Comparison of ENCODE assay signal across 12 cellular contexts in the genomic region with DNA sequence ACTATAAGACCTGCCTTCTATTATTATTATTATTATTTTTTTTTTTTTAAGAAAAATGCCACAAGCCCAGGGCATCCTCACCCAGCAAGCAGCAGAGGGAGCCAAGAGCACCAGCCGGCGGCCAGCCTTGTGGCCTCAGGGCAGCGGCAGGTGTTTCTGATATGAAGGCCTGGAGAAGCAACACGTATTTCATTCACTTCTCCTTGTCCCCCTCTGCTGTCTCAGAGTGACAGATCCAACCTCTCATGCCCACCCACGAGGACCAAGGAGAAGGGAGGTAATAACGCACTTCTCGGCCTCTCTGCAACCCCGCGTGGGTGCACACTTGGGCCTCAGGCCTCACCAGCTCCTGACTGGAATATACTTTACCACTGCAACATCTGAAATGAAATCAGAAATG. TPM values are rescaled to one million over a fixed set of nuclear protein-coding genes. Genes with fewer than 3 reads are reported as not detected.
DNase-seq lines count a peak whose midpoint lies in the region; ATAC-seq and TF ChIP-seq lines count a peak whose summit lies in the region.
"Had no signal": no experiment of that assay in that cellular context is flagged by ENCODE, and none has a peak within 500 bp of the region (broad histone marks: within the 10 kb centered on the region; RNA-seq: fewer than 3 reads in every experiment).

No MANE protein-coding gene starts in this region.

- H3K4me3 Mint-ChIP-seq in endothelial cell (ENCODE audit: unreplicated experiment) (no peak overlapping the region), progenitor cell of endocrine pancreas (ENCODE audit: low read depth) (no peak overlapping the region)
- H3K4me3 Mint-ChIP-seq in stimulated activated naive B cell treated with anti-CD40 and anti-IgM and Interleukin-4, amounts not matched to agents 10 μg/mL and 1 μg/mL and 100 μg/mL, for 72 hours: no peak overlapping the region
- H3K4me3 Mint-ChIP-seq: activated naive CD8-positive, alpha-beta T cell treated with anti-CD3 and anti-CD28 coated beads, Interleukin-2, amount 10 ng/mL, durations not matched to agents 7 days and 5 days; IgD-negative memory B cell had no signal

- H3K27me3 Mint-ChIP-seq in endothelial cell (ENCODE audit: unreplicated experiment) (peaks cover 3% of the 10 kb centered on the region), progenitor cell of endocrine pancreas (no peaks in the 10 kb centered on the region)
- H3K27me3 Mint-ChIP-seq in stimulated activated naive B cell treated with anti-CD40 and anti-IgM and Interleukin-4, amounts not matched to agents 10 μg/mL and 1 μg/mL and 100 μg/mL, for 72 hours: no peaks in the 10 kb centered on the region
- H3K27me3 Mint-ChIP-seq: IgD-negative memory B cell had no signal

- H3K27ac Mint-ChIP-seq in endothelial cell (ENCODE audit: unreplicated experiment): peak overlapping the region; percentile 30
- H3K27ac Mint-ChIP-seq in progenitor cell of endocrine pancreas: peak overlapping the region; percentile 21
- no peak overlapping the region for H3K27ac Mint-ChIP-seq in stimulated activated naive B cell treated with anti-CD40 and anti-IgM and Interleukin-4, amounts not matched to agents 10 μg/mL and 1 μg/mL and 100 μg/mL, for 72 hours
- H3K27ac Mint-ChIP-seq: activated naive CD8-positive, alpha-beta T cell treated with anti-CD3 and anti-CD28 coated beads, Interleukin-2, amount 10 ng/mL, durations not matched to agents 7 days and 5 days; IgD-negative memory B cell had no signal

- TF ChIP-seq CTCF in endothelial cell (IDR thresholded peaks at IDR 0.05; ENCODE audit: unreplicated experiment): no peak
- peak; percentile 31 for TF ChIP-seq CTCF in progenitor cell of endocrine pancreas (IDR thresholded peaks at IDR 0.05; ENCODE audit: unreplicated experiment)

- ATAC-seq in HG02981 (IDR thresholded peaks at IDR 0.05; ENCODE audit: unreplicated experiment): no peak
- no peak for ATAC-seq in stimulated activated naive B cell treated with anti-CD40 and anti-IgM and Interleukin-4, amounts not matched to agents 10 μg/mL and 1 μg/mL and 100 μg/mL, for 72 hours (replicated peaks)

- peak; percentile 41 for DNase-seq in DMS 273 (lab: John Stamatoyannopoulos, UW; ENCODE audit: unreplicated experiment)
- no peak for DNase-seq in DMS 273 treated with DMSO at 0.1 percent for 48 hours (lab: John Stamatoyannopoulos, UW)
- DNase-seq in NCI-H526 treated with DMSO at 0.1 percent for 48 hours (lab: John Stamatoyannopoulos, UW): peak; percentile 41
- peak; percentile 29 for DNase-seq in endothelial cell (ENCODE audit: low spot score)
- DNase-seq in progenitor cell of endocrine pancreas (ENCODE audit: low spot score, unreplicated experiment): no peak
- no peak for DNase-seq in NCI-H2196 (lab: John Stamatoyannopoulos, UW; ENCODE audit: unreplicated experiment)
- DNase-seq in stimulated activated naive B cell treated with anti-CD40 and anti-IgM and Interleukin-4, amounts not matched to agents 10 μg/mL and 1 μg/mL and 100 μg/mL, for 72 hours: no peak
- DNase-seq: activated CD4-positive, alpha-beta T cell treated with anti-CD3 and anti-CD28 coated beads for 1 hour; activated naive CD8-positive, alpha-beta T cell treated with anti-CD3 and anti-CD28 coated beads, Interleukin-2, amount 10 ng/mL, durations not matched to agents 7 days and 5 days had no signal

- H3K36me3 Mint-ChIP-seq in endothelial cell (ENCODE audit: low read depth, unreplicated experiment) (peaks cover under 1% of the 10 kb centered on the region), progenitor cell of endocrine pancreas (ENCODE audit: insufficient read depth) (peaks cover 2% of the 10 kb centered on the region)
- peaks cover under 1 to 3% of the 10 kb centered on the region in 2 donors for H3K36me3 Mint-ChIP-seq in stimulated activated naive B cell treated with anti-CD40 and anti-IgM and Interleukin-4, amounts not matched to agents 10 μg/mL and 1 μg/mL and 100 μg/mL, for 72 hours
- H3K36me3 Mint-ChIP-seq: activated naive CD8-positive, alpha-beta T cell treated with anti-CD3 and anti-CD28 coated beads, Interleukin-2, amount 10 ng/mL, durations not matched to agents 7 days and 5 days had no signal

- no peaks in the 10 kb centered on the region for H3K9me3 Mint-ChIP-seq in endothelial cell (ENCODE audit: unreplicated experiment)
- H3K9me3 Mint-ChIP-seq in progenitor cell of endocrine pancreas (ENCODE audit: low read depth): peaks cover 1% of the 10 kb centered on the region
- H3K9me3 Mint-ChIP-seq in stimulated activated naive B cell treated with anti-CD40 and anti-IgM and Interleukin-4, amounts not matched to agents 10 μg/mL and 1 μg/mL and 100 μg/mL, for 72 hours: peaks cover 0 to under 1% of the 10 kb centered on the region in 2 donors
- H3K9me3 Mint-ChIP-seq: activated naive CD8-positive, alpha-beta T cell treated with anti-CD3 and anti-CD28 coated beads, Interleukin-2, amount 10 ng/mL, durations not matched to agents 7 days and 5 days; IgD-negative memory B cell had no signal

- H3K4me1 Mint-ChIP-seq in endothelial cell (ENCODE audit: unreplicated experiment): peaks cover 28% of the 10 kb centered on the region
- H3K4me1 Mint-ChIP-seq in progenitor cell of endocrine pancreas (ENCODE audit: low read depth): peaks cover 11% of the 10 kb centered on the region
- H3K4me1 Mint-ChIP-seq in stimulated activated naive B cell treated with anti-CD40 and anti-IgM and Interleukin-4, amounts not matched to agents 10 μg/mL and 1 μg/mL and 100 μg/mL, for 72 hours: peaks cover 4 to 8% of the 10 kb centered on the region in 2 donors
- H3K4me1 Mint-ChIP-seq: activated naive CD8-positive, alpha-beta T cell treated with anti-CD3 and anti-CD28 coated beads, Interleukin-2, amount 10 ng/mL, durations not matched to agents 7 days and 5 days had no signal

RNA-seq across cellular contexts. Expression of a gene that starts 25.4 kb away (rescaled TPM):
- 187 TPM for total RNA-seq in endothelial cell (ENCODE audit: unreplicated experiment)
- total RNA-seq in progenitor cell of endocrine pancreas: 104 and 105 TPM in 2 replicates

RNA-seq across cellular contexts. Expression of a gene that starts 52.1 kb away (rescaled TPM):
- total RNA-seq in endothelial cell (ENCODE audit: unreplicated experiment) (not detected), progenitor cell of endocrine pancreas (not detected in 2 replicates)
- total RNA-seq: A172; activated naive CD8-positive, alpha-beta T cell treated with anti-CD3 and anti-CD28 coated beads, Interleukin-2, amount 10 ng/mL, durations not matched to agents 7 days and 5 days had no signal

Comparison
In these comparisons a context has a peak if more than half of its experiments do, and no peak if none do; other contexts are left out.
1. DNase-seq: peak in DMS 273 (single experiment), NCI-H526 treated with DMSO at 0.1 percent for 48 hours (single experiment) and endothelial cell (single experiment); none in DMS 273 treated with DMSO at 0.1 percent for 48 hours (single experiment), progenitor cell of endocrine pancreas (single experiment), NCI-H2196 (single experiment) and stimulated activated naive B cell treated with anti-CD40 and anti-IgM and Interleukin-4, amounts not matched to agents 10 μg/mL and 1 μg/mL and 100 μg/mL, for 72 hours (single experiment).